17 cellular contexts compared by ENCODE assay signal in genomic region chr1:225565845-225566244, GRCh38.
DNase-seq lines count a peak whose midpoint lies in the region; ATAC-seq and TF ChIP-seq lines count a peak whose summit lies in the region.
"Had no signal": no experiment of that assay in that cellular context is flagged by ENCODE, and none has a peak within 500 bp of the region (broad histone marks: within the 10 kb centered on the region; RNA-seq: fewer than 3 reads in every experiment).

No MANE protein-coding gene starts in this region.

- DNase-seq in NCI-H82 (lab: John Stamatoyannopoulos, UW) = peak; percentile 76
- no peak for DNase-seq in endodermal cell
- DNase-seq in mucosa of descending colon = no peak
- no peak for DNase-seq in SHP77 treated with DMSO at 0.1 percent for 48 hours (lab: John Stamatoyannopoulos, UW)
- DNase-seq in epidermal melanocyte (ENCODE audit: insufficient read length, low spot score) = no peak
- no peak for DNase-seq in iPS-NIHi7 (ENCODE audit: extremely low spot score)
- DNase-seq in occipital lobe (lab: John Stamatoyannopoulos, UW) = no peak
- DNase-seq: activated CD4-positive, alpha-beta T cell treated with anti-CD3 and anti-CD28 coated beads, Interleukin-2, amount 10 ng/mL, durations not matched to agents 24 days and 14 days; activated gamma-delta T cell; caudate nucleus; erythroblast; islet precursor cell; NCI-H1105 treated with DMSO at 0.1 percent for 48 hours; NCI-H526; trophoblast cell had no signal

- H3K27me3 ChIP-seq in ACC112 (ENCODE audit: insufficient read depth, low read length) = no peaks in the 10 kb centered on the region
- H3K27me3 ChIP-seq in endodermal cell (ENCODE audit: control insufficient read depth, insufficient read depth, low read length, poor library complexity, severe bottlenecking) = no peaks in the 10 kb centered on the region

- no peak overlapping the region for H3K4me3 Mint-ChIP-seq in endodermal cell
- H3K4me3 Mint-ChIP-seq: activated CD4-positive, alpha-beta T cell treated with anti-CD3 and anti-CD28 coated beads, Interleukin-2, amount 10 ng/mL, durations not matched to agents 24 days and 14 days had no signal

- H3K4me1 ChIP-seq in ACC112 (ENCODE audit: control insufficient read depth, insufficient read depth, low read length, unreplicated experiment) = peaks cover 24% of the 10 kb centered on the region
- peaks cover 16% of the 10 kb centered on the region for H3K4me1 ChIP-seq in endodermal cell (ENCODE audit: control insufficient read depth, insufficient read depth, low read length)
- H3K4me1 ChIP-seq in mucosa of descending colon (ENCODE audit: low read depth) = no peaks in the 10 kb centered on the region

- no peaks in the 10 kb centered on the region for H3K9me3 Mint-ChIP-seq in endodermal cell
- H3K9me3 Mint-ChIP-seq: activated CD4-positive, alpha-beta T cell treated with anti-CD3 and anti-CD28 coated beads, Interleukin-2, amount 10 ng/mL, durations not matched to agents 24 days and 14 days had no signal

- H3K4me3 ChIP-seq in ACC112 (ENCODE audit: low read depth, low read length) = no peak overlapping the region
- no peak overlapping the region for H3K4me3 ChIP-seq in endodermal cell (ENCODE audit: low read length)
- H3K4me3 ChIP-seq in mucosa of descending colon = no peak overlapping the region
- H3K4me3 ChIP-seq: A549 had no signal

- peaks cover 28% of the 10 kb centered on the region for H3K4me1 Mint-ChIP-seq in endodermal cell
- H3K4me1 Mint-ChIP-seq: activated CD4-positive, alpha-beta T cell treated with anti-CD3 and anti-CD28 coated beads, Interleukin-2, amount 10 ng/mL, durations not matched to agents 24 days and 14 days had no signal

- H3K9me3 ChIP-seq in endodermal cell (ENCODE audit: control insufficient read depth, low read length) (no peaks in the 10 kb centered on the region), mucosa of descending colon (no peaks in the 10 kb centered on the region)
- H3K9me3 ChIP-seq: A549 had no signal

- TF ChIP-seq CTCF in endodermal cell (conservative IDR thresholded peaks at IDR 0.05) = no peak
- no peak for TF ChIP-seq CTCF in mucosa of descending colon (IDR thresholded peaks at IDR 0.05)

- H2AFZ ChIP-seq in ACC112 (ENCODE audit: low read length, unreplicated experiment) = no peak overlapping the region

- no peaks in the 10 kb centered on the region for H3K27me3 Mint-ChIP-seq in endodermal cell (ENCODE audit: insufficient read depth)

- H3K79me2 ChIP-seq in ACC112 (ENCODE audit: control insufficient read depth, insufficient read depth, low read length, unreplicated experiment) = peaks cover 45% of the 10 kb centered on the region

- peaks cover 31% of the 10 kb centered on the region for H3K36me3 Mint-ChIP-seq in endodermal cell (ENCODE audit: low read depth)

- peak overlapping the region; percentile 89 for H3K27ac Mint-ChIP-seq in endodermal cell
- H3K27ac Mint-ChIP-seq: activated CD4-positive, alpha-beta T cell treated with anti-CD3 and anti-CD28 coated beads, Interleukin-2, amount 10 ng/mL, durations not matched to agents 24 days and 14 days had no signal

- H3K36me3 ChIP-seq in ACC112 (ENCODE audit: insufficient read depth, low read length) (peaks cover 7% of the 10 kb centered on the region), endodermal cell (ENCODE audit: control insufficient read depth, insufficient read depth, low read length) (peaks cover 41% of the 10 kb centered on the region), mucosa of descending colon (ENCODE audit: low read depth) (no peaks in the 10 kb centered on the region)

- peak; percentile 13 for ATAC-seq in mucosa of descending colon

- H3K9ac ChIP-seq in endodermal cell (ENCODE audit: extremely low read depth, low read length, poor library complexity, severe bottlenecking) = no peak overlapping the region

- intact Hi-C loops in mucosa of descending colon (cut with DNase I, micrococcal nuclease) = no loop called here

- H3K27ac ChIP-seq in ACC112 (ENCODE audit: low read depth, low read length) = peak overlapping the region; percentile 14; the same call in 1 of the 2 replicates
- no peak overlapping the region for H3K27ac ChIP-seq in endodermal cell (ENCODE audit: low read depth, low read length)
- H3K27ac ChIP-seq: A549 had no signal

- 93 to 98% methylated on average over 4 to 6 of the region's 7 CpGs for WGBS in endodermal cell (ENCODE audit: insufficient coverage in 1 of 2, insufficient read length in 1 of 2), 2 experiments
